In the genomic region with DNA sequence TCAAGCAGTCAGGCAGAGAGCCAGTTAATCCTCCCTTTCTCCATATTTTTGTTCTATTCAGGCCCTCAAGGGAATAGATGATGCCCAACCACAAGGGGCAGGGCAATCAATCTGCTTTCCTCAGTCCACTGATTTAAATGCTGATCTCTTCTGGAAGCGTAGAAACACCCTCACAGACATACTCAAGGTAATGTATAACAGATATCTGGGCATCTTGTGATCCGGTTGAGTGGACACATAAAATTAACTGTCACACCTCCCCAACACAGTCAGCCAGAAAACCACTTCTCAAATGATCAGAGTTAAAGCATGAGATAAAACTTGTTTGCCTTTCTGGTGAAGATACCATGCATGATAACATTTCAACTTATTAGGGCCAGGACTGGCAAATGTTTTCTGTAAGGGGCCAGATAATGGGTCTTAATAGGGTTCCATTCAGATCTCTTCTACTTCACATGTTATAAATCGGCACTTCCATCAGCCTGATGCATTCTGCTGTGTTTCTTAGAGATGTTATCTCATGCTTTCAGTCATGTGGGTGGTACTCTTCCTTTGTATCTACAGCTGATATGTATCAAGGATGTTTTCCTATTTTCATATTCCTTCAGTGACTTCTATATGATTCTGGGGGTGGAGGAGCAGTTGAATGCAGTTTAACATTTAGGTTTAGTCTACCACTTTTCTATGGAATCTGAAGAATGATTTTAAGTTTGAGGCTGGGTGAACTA, we compare ENCODE assay signal across 21 cellular contexts. TPM values are rescaled to one million over a fixed set of nuclear protein-coding genes. Genes with fewer than 3 reads are reported as not detected.
DNase-seq lines count a peak whose midpoint lies in the region; ATAC-seq and TF ChIP-seq lines count a peak whose summit lies in the region.
"Had no signal": no experiment of that assay in that cellular context is flagged by ENCODE, and none has a peak within 500 bp of the region (broad histone marks: within the 10 kb centered on the region; RNA-seq: fewer than 3 reads in every experiment).

No MANE protein-coding gene starts in this region.

- no CpG with 5 or more reads among the region's 3 CpGs for WGBS in mesendoderm (ENCODE audit: extremely low coverage, insufficient coverage, low lambda C conversion rate)

- H3K4me2 ChIP-seq in BLaER1 treated with 17β-estradiol and CSF1 and Interleukin-3, amounts not matched to agents 10 nM and 100 nM, result peak overlapping the region in 7 of 11 experiments; percentile 35 to 68 (median 57); a peak in 14 of 22 replicates
- H3K4me2 ChIP-seq in Loucy (ENCODE audit: low read depth, low read length, poor library complexity, severe bottlenecking), result peak overlapping the region; percentile 18
- H3K4me2 ChIP-seq in mesendoderm (ENCODE audit: low read length), result no peak overlapping the region

- H2AFZ ChIP-seq in Loucy (ENCODE audit: low read length), result no peak overlapping the region

- H3K9ac ChIP-seq in BLaER1 treated with 17β-estradiol and CSF1 and Interleukin-3, amounts not matched to agents 10 nM and 100 nM, result no peak overlapping the region
- H3K9ac ChIP-seq in Loucy (ENCODE audit: low read depth, low read length, poor library complexity, severe bottlenecking), result no peak overlapping the region
- H3K9ac ChIP-seq in mesendoderm (ENCODE audit: low read length), result no peak overlapping the region

- no peak overlapping the region for H2BK120ac ChIP-seq in mesendoderm (ENCODE audit: low read depth, low read length)

- no peaks in the 10 kb centered on the region for H3F3A ChIP-seq in Loucy (ENCODE audit: low read depth)

- no peak overlapping the region for H3K56ac ChIP-seq in mesendoderm (ENCODE audit: low read length)

- no peak overlapping the region for H3K4me3 ChIP-seq in BLaER1 treated with 17β-estradiol and CSF1 and Interleukin-3, amounts not matched to agents 10 nM and 100 nM
- no peak overlapping the region for H3K4me3 ChIP-seq in Loucy (ENCODE audit: low read length, poor library complexity, severe bottlenecking)
- no peak overlapping the region for H3K4me3 ChIP-seq in mesendoderm (ENCODE audit: low read length)
- H3K4me3 ChIP-seq: heart left ventricle, lung, MG63, suprapubic skin had no signal

- H2BK15ac ChIP-seq in mesendoderm (replicated peaks; ENCODE audit: low read depth), result no peak overlapping the region

- H2AK5ac ChIP-seq in mesendoderm (ENCODE audit: low read length), result no peak overlapping the region

- H3K4ac ChIP-seq in mesendoderm (ENCODE audit: low read depth, low read length), result no peak overlapping the region

- H4K8ac ChIP-seq in mesendoderm (ENCODE audit: low read depth, low read length), result no peak overlapping the region

- H3K79me2 ChIP-seq in Loucy (ENCODE audit: insufficient read depth, low read length) (no peaks in the 10 kb centered on the region), mesendoderm (ENCODE audit: control insufficient read depth, insufficient read depth, low read length) (no peaks in the 10 kb centered on the region)

- H2BK5ac ChIP-seq in mesendoderm (ENCODE audit: low read length), result no peak overlapping the region

- H3K9me2 ChIP-seq in Loucy (replicated peaks; ENCODE audit: low read depth, low read length), result no peaks in the 10 kb centered on the region

- TF ChIP-seq CTCF in Loucy (conservative IDR thresholded peaks at IDR 0.05; ENCODE audit: low read length), result peak; percentile 28; the same call in 1 of the 2 replicates

- H3K27me3 ChIP-seq in BLaER1 treated with 17β-estradiol and CSF1 and Interleukin-3, amounts not matched to agents 10 nM and 100 nM, result no peaks in the 10 kb centered on the region
- H3K27me3 ChIP-seq in Loucy (ENCODE audit: insufficient read depth, low read length, poor library complexity, severe bottlenecking) (no peaks in the 10 kb centered on the region), mesendoderm (ENCODE audit: insufficient read depth, low read length, poor library complexity) (no peaks in the 10 kb centered on the region)
- H3K27me3 ChIP-seq: heart left ventricle, MG63, suprapubic skin had no signal

- H4K20me1 ChIP-seq in BLaER1 treated with 17β-estradiol and CSF1 and Interleukin-3, amounts not matched to agents 10 nM and 100 nM, result no peaks in the 10 kb centered on the region
- no peaks in the 10 kb centered on the region for H4K20me1 ChIP-seq in Loucy (ENCODE audit: insufficient read depth, low read length, poor library complexity, severe bottlenecking)

- H3K4me1 ChIP-seq in BLaER1 treated with 17β-estradiol and CSF1 and Interleukin-3, amounts not matched to agents 10 nM and 100 nM, result peaks cover 0 to 15% (median 9%) of the 10 kb centered on the region in 10 experiments; a peak in 13 of 20 replicates
- peaks cover 14% of the 10 kb centered on the region for H3K4me1 ChIP-seq in Loucy (ENCODE audit: insufficient read depth, low read length, poor library complexity, severe bottlenecking)
- peaks cover 4% of the 10 kb centered on the region for H3K4me1 ChIP-seq in mesendoderm (ENCODE audit: control insufficient read depth, low read depth, low read length)
- H3K4me1 ChIP-seq: heart left ventricle, suprapubic skin had no signal

- ATAC-seq in HG02970 (IDR thresholded peaks at IDR 0.05; ENCODE audit: low FRiP score, unreplicated experiment), result no peak
- no peak for ATAC-seq in GM19452 (IDR thresholded peaks at IDR 0.05; ENCODE audit: unreplicated experiment)
- ATAC-seq: heart left ventricle, HepG2, right cardiac atrium, T-cell had no signal

- H3K36me3 ChIP-seq in BLaER1 treated with 17β-estradiol and CSF1 and Interleukin-3, amounts not matched to agents 10 nM and 100 nM, result no peaks in the 10 kb centered on the region
- H3K36me3 ChIP-seq in Loucy (ENCODE audit: insufficient read depth, low read length), result no peaks in the 10 kb centered on the region
- no peaks in the 10 kb centered on the region for H3K36me3 ChIP-seq in mesendoderm (ENCODE audit: control insufficient read depth, insufficient read depth, low read length)
- H3K36me3 ChIP-seq: heart left ventricle, MG63, suprapubic skin had no signal

- no peak overlapping the region for H3K18ac ChIP-seq in mesendoderm (ENCODE audit: low read length)

- DNase-seq in amniotic epithelial cell (ENCODE audit: low read depth), result peak; percentile 63
- DNase-seq in mesendoderm, result peak; percentile 34
- no peak for DNase-seq in activated T-cell treated with anti-CD3 and anti-CD28 coated beads for 4 hours
- no peak for DNase-seq in activated CD4-positive, CD25-positive, alpha-beta regulatory T cell treated with anti-CD3 and anti-CD28 coated beads, Interleukin-2, amount 50 U/mL, for 72 hours
- DNase-seq: activated CD4-positive, alpha-beta T cell treated with anti-CD3 and anti-CD28 coated beads, Interleukin-2, amount 50 U/mL, for 1 hour; activated CD8-positive, alpha-beta memory T cell treated with anti-CD3 and anti-CD28 coated beads, Interleukin-2, amount 50 U/mL, for 4 hours; activated effector memory CD4-positive, alpha-beta T cell treated with anti-CD3 and anti-CD28 coated beads, Interleukin-2, amount 50 U/mL, for 16 hours; CD8-positive, alpha-beta memory T cell; dermis blood vessel endothelial cell; heart left ventricle; MG63; NCI-H1694 treated with DMSO at 0.1 percent for 48 hours; right cardiac atrium; T-cell had no signal

- H3K27ac ChIP-seq in BLaER1 treated with 17β-estradiol and CSF1 and Interleukin-3, amounts not matched to agents 10 nM and 100 nM, result peak overlapping the region in 1 of 11 experiments; percentile 30; a peak in 1 of 22 replicates
- H3K27ac ChIP-seq in mesendoderm (ENCODE audit: low read depth, low read length), result no peak overlapping the region
- H3K27ac ChIP-seq: heart left ventricle, suprapubic skin had no signal

- H3K79me1 ChIP-seq in mesendoderm (ENCODE audit: low read length), result no peaks in the 10 kb centered on the region

- no peak overlapping the region for H3K23ac ChIP-seq in mesendoderm (ENCODE audit: low read length)

- H3K9me3 ChIP-seq in BLaER1 treated with 17β-estradiol and CSF1 and Interleukin-3, amounts not matched to agents 10 nM and 100 nM (replicated peaks in 1 of 11), result peaks cover 8 to 30% (median 22%) of the 10 kb centered on the region in 11 experiments; a peak in 15 of 22 replicates
- H3K9me3 ChIP-seq in Loucy (ENCODE audit: insufficient read depth, low read depth, low read length), result no peaks in the 10 kb centered on the region
- H3K9me3 ChIP-seq: heart left ventricle, MG63, suprapubic skin had no signal

- no peak overlapping the region for H4K5ac ChIP-seq in mesendoderm (ENCODE audit: low read length)

RNA-seq across cellular contexts. Expression of a gene that starts 58.9 kb away (rescaled TPM):
- 8.6 TPM for polyA plus RNA-seq in mesendoderm (2013, experiment 1 of 2)
- polyA plus RNA-seq in mesendoderm (2013, experiment 2 of 2), result 8.6 TPM
- polyA plus RNA-seq: CD8-positive, alpha-beta memory T cell had no signal

Comparison
In these comparisons a context has a peak if more than half of its experiments do, and no peak if none do; other contexts are left out.
1. DNase-seq: peak in amniotic epithelial cell (single experiment) and mesendoderm (single experiment); none in activated T-cell treated with anti-CD3 and anti-CD28 coated beads for 4 hours (single experiment) and activated CD4-positive, CD25-positive, alpha-beta regulatory T cell treated with anti-CD3 and anti-CD28 coated beads, Interleukin-2, amount 50 U/mL, for 72 hours (single experiment).